ENCODE assay signal across 8 cellular contexts in genomic region chr3:15645740-15646490, GRCh38. TPM values are rescaled to one million over a fixed set of nuclear protein-coding genes. Genes with fewer than 3 reads are reported as not detected.
A peak's percentile ranks its signal among the peaks of the same experiment; 100 is the strongest.
DNase-seq lines count a peak whose midpoint lies in the region; ATAC-seq and TF ChIP-seq lines count a peak whose summit lies in the region.

No MANE protein-coding gene starts in this region.

- peak overlapping the region; percentile 97 for H3K27ac Mint-ChIP-seq in osteocyte (ENCODE audit: unreplicated experiment)
- no peak overlapping the region for H3K27ac Mint-ChIP-seq in GM23338

- H3K27ac ChIP-seq in BLaER1 treated with 17β-estradiol and CSF1 and Interleukin-3, amounts not matched to agents 10 nM and 100 nM = peak overlapping the region in 8 of 11 experiments; percentile 11 to 86 (median 84); a peak in 10 of 22 replicates
- H3K27ac ChIP-seq in OCI-LY3 (ENCODE audit: low read length) (no peak overlapping the region), GM23338 (ENCODE audit: low read depth) (no peak overlapping the region)

- H3F3A ChIP-seq in GM23338 (replicated peaks; ENCODE audit: low read depth) = no peaks in the 10 kb centered on the region

- H3K27me3 Mint-ChIP-seq in osteocyte (ENCODE audit: unreplicated experiment) = no peaks in the 10 kb centered on the region
- H3K27me3 Mint-ChIP-seq in GM23338 (ENCODE audit: insufficient read depth, low read depth, poor library complexity) = peaks cover 2% of the 10 kb centered on the region

- peaks cover 0 to 37% (median 15%) of the 10 kb centered on the region in 11 experiments; a peak in 12 of 22 replicates for H3K27me3 ChIP-seq in BLaER1 treated with 17β-estradiol and CSF1 and Interleukin-3, amounts not matched to agents 10 nM and 100 nM
- H3K27me3 ChIP-seq in OCI-LY3 (ENCODE audit: low read depth, low read length) = peaks cover 39% of the 10 kb centered on the region
- H3K27me3 ChIP-seq in GM23338 (ENCODE audit: insufficient read depth) = no peaks in the 10 kb centered on the region

- H2AFZ ChIP-seq in OCI-LY3 (ENCODE audit: low read depth, low read length) (no peak overlapping the region), GM23338 (no peak overlapping the region)

- peaks cover 0 to 20% (median 11%) of the 10 kb centered on the region in 11 experiments; a peak in 12 of 22 replicates for H3K9me3 ChIP-seq in BLaER1 treated with 17β-estradiol and CSF1 and Interleukin-3, amounts not matched to agents 10 nM and 100 nM (replicated peaks in 1 of 11)
- peaks cover 10% of the 10 kb centered on the region; the same call in 1 of the 2 replicates for H3K9me3 ChIP-seq in OCI-LY3 (ENCODE audit: insufficient read depth, low read length)

- H3K79me2 ChIP-seq in OCI-LY3 (ENCODE audit: low read length) = no peaks in the 10 kb centered on the region
- H3K79me2 ChIP-seq in GM23338 (replicated peaks; ENCODE audit: insufficient read depth) = no peaks in the 10 kb centered on the region

- H3K4me2 ChIP-seq in BLaER1 treated with 17β-estradiol and CSF1 and Interleukin-3, amounts not matched to agents 10 nM and 100 nM = peak overlapping the region; percentile 87 to 97 (median 94)
- H3K4me2 ChIP-seq in OCI-LY3 (ENCODE audit: low read length) = peak overlapping the region; percentile 88
- H3K4me2 ChIP-seq in GM23338 = no peak overlapping the region

- peak overlapping the region in 3 of 11 experiments; percentile 70 to 75 (median 73); a peak in 3 of 22 replicates for H3K9ac ChIP-seq in BLaER1 treated with 17β-estradiol and CSF1 and Interleukin-3, amounts not matched to agents 10 nM and 100 nM
- no peak overlapping the region for H3K9ac ChIP-seq in OCI-LY3 (ENCODE audit: low read length)

- H3K4me1 Mint-ChIP-seq in osteocyte (ENCODE audit: unreplicated experiment) (peaks cover 63% of the 10 kb centered on the region), GM23338 (peaks cover 13% of the 10 kb centered on the region)

- no peaks in the 10 kb centered on the region; a peak in 1 of 22 replicates for H3K36me3 ChIP-seq in BLaER1 treated with 17β-estradiol and CSF1 and Interleukin-3, amounts not matched to agents 10 nM and 100 nM
- H3K36me3 ChIP-seq in OCI-LY3 (replicated peaks; ENCODE audit: low read depth, low read length) (peaks cover 16% of the 10 kb centered on the region), GM23338 (ENCODE audit: insufficient read depth) (peaks cover 4% of the 10 kb centered on the region; the same call in 1 of the 2 replicates)

- peaks cover 7% of the 10 kb centered on the region for H3K36me3 Mint-ChIP-seq in osteocyte (ENCODE audit: unreplicated experiment)
- H3K36me3 Mint-ChIP-seq in GM23338 (ENCODE audit: low read depth) = peaks cover 40% of the 10 kb centered on the region

- DNase-seq in epithelial cell of esophagus (ENCODE audit: low read depth) (peak; percentile 94), osteocyte (ENCODE audit: extremely low spot score, unreplicated experiment) (peak; percentile 90), GM23338 (ENCODE audit: low spot score) (no peak), GF-D8 (lab: John Stamatoyannopoulos, UW) (no peak), GM19238 (ENCODE audit: insufficient read length, low spot score) (no peak)

- H3K9me3 Mint-ChIP-seq in osteocyte (ENCODE audit: unreplicated experiment) = peaks cover 4% of the 10 kb centered on the region
- H3K9me3 Mint-ChIP-seq in GM23338 = no peaks in the 10 kb centered on the region; the same call in 1 of the 3 replicates

- peaks cover 0 to 12% (median 0%) of the 10 kb centered on the region in 11 experiments; a peak in 3 of 22 replicates for H4K20me1 ChIP-seq in BLaER1 treated with 17β-estradiol and CSF1 and Interleukin-3, amounts not matched to agents 10 nM and 100 nM
- H4K20me1 ChIP-seq in OCI-LY3 (ENCODE audit: insufficient read depth, low read length) (no peaks in the 10 kb centered on the region), GM23338 (replicated peaks; ENCODE audit: insufficient read depth) (0 out of 2 replicates have a peak, but pooled peaks cover 3% of the 10 kb centered on the region)

- H3K4me3 Mint-ChIP-seq in osteocyte (ENCODE audit: unreplicated experiment) = peak overlapping the region; percentile 32
- no peak overlapping the region for H3K4me3 Mint-ChIP-seq in GM23338

- TF ChIP-seq CTCF in OCI-LY3 (IDR thresholded peaks at IDR 0.05; ENCODE audit: low read depth, low read length) = no peak
- TF ChIP-seq CTCF in epithelial cell of esophagus (IDR thresholded peaks at IDR 0.05; ENCODE audit: insufficient read depth, low read depth, low read length, missing control alignments) = no peak
- no peak for TF ChIP-seq CTCF in osteocyte (IDR thresholded peaks at IDR 0.05)
- TF ChIP-seq CTCF in GM23338 (conservative IDR thresholded peaks at IDR 0.05; ENCODE audit: low read depth in 2 of 2) = no peak

- peaks cover 23% of the 10 kb centered on the region; the same call in 1 of the 2 replicates for H3K9me2 ChIP-seq in GM23338 (ENCODE audit: insufficient read depth)

- H3K4me3 ChIP-seq in BLaER1 treated with 17β-estradiol and CSF1 and Interleukin-3, amounts not matched to agents 10 nM and 100 nM = no peak overlapping the region; a peak in 1 of 20 replicates
- H3K4me3 ChIP-seq in OCI-LY3 (ENCODE audit: low read length) (no peak overlapping the region), epithelial cell of esophagus (ENCODE audit: low read length) (no peak overlapping the region), GM23338 (no peak overlapping the region)

- no peak for ATAC-seq in GM18909 (IDR thresholded peaks at IDR 0.05; ENCODE audit: poor library complexity, unreplicated experiment)
- no peak for ATAC-seq in GM23338

- H3K4me1 ChIP-seq in BLaER1 treated with 17β-estradiol and CSF1 and Interleukin-3, amounts not matched to agents 10 nM and 100 nM = peaks cover 33 to 58% (median 45%) of the 10 kb centered on the region in 10 experiments
- H3K4me1 ChIP-seq in OCI-LY3 (ENCODE audit: low read length) = peaks cover 30% of the 10 kb centered on the region
- H3K4me1 ChIP-seq in GM23338 (ENCODE audit: insufficient read depth) = peaks cover 9% of the 10 kb centered on the region; the same call in 1 of the 2 replicates

TF ChIP-seq in GM23338, 12 proteins besides CTCF, POLR2A, EP300 and RAD21 (continues in another document):
- TF ChIP-seq JUNB (IDR thresholded peaks at IDR 0.05; ENCODE audit: unreplicated experiment) (no peak), REST (IDR thresholded peaks at IDR 0.05; ENCODE audit: unreplicated experiment) (no peak), EZH2phosphoT487 (IDR thresholded peaks at IDR 0.05; ENCODE audit: unreplicated experiment) (no peak), EZH2 (IDR thresholded peaks at IDR 0.05; ENCODE audit: low read depth, unreplicated experiment) (no peak), ZNF114 (CRISPR knock-in tag; IDR thresholded peaks at IDR 0.05) (no peak), NANOG (IDR thresholded peaks at IDR 0.05; ENCODE audit: borderline replicate concordance) (no peak), ZNF331 (CRISPR knock-in tag; IDR thresholded peaks at IDR 0.05; ENCODE audit: low read depth) (no peak), POLR2AphosphoS5 (IDR thresholded peaks at IDR 0.05; ENCODE audit: low read depth) (no peak), CREB1 (CRISPR knock-in tag; IDR thresholded peaks at IDR 0.05; ENCODE audit: low read depth) (no peak)

RNA-seq across cellular contexts. Expression of gene BTD, which starts 44.4 kb away (rescaled TPM):
- total RNA-seq in osteocyte = 28.0 and 28.9 TPM in 2 replicates
- total RNA-seq in GM23338 (2014; rRNA removed; shearing (Covaris generic)) = 15.0 and 17.8 TPM in 2 replicates
- polyA plus RNA-seq in GM23338 (2016; fragmentation: Nextera tagmentation; extraction: Ambion mirVana) = 19.0 and 20.0 TPM in 2 replicates

RNA-seq across cellular contexts. Expression of gene HACL1, which starts 44.5 kb away (rescaled TPM):
- total RNA-seq in osteocyte = 23.7 and 24.7 TPM in 2 replicates
- 25.9 and 33.5 TPM in 2 replicates for total RNA-seq in GM23338 (2014; rRNA removed; shearing (Covaris generic))
- 19.4 and 19.6 TPM in 2 replicates for polyA plus RNA-seq in GM23338 (2016; fragmentation: Nextera tagmentation; extraction: Ambion mirVana)

Comparison
In these comparisons a context has a peak if more than half of its experiments do, and no peak if none do; other contexts are left out.
1. H3K27ac ChIP-seq: peak in BLaER1 treated with 17β-estradiol and CSF1 and Interleukin-3, amounts not matched to agents 10 nM and 100 nM (8 of 11); none in OCI-LY3 (single experiment) and GM23338 (single experiment).
2. DNase-seq: peak in epithelial cell of esophagus (single experiment) and osteocyte (single experiment); none in GM23338 (single experiment), GF-D8 (single experiment) and GM19238 (single experiment).